14 cellular contexts compared by ENCODE assay signal in genomic region chr3:56818156-56818985, GRCh38.
"Had no signal": no experiment of that assay in that cellular context is flagged by ENCODE, and none has a peak within 500 bp of the region (broad histone marks: within the 10 kb centered on the region; RNA-seq: fewer than 3 reads in every experiment).

No MANE protein-coding gene starts in this region.

- H3K27ac ChIP-seq: brain microvascular endothelial cell, ovary, stomach, thoracic aorta had no signal

- H3K9me3 ChIP-seq: ovary, stomach, thoracic aorta had no signal

- H3K36me3 ChIP-seq: brain microvascular endothelial cell, ovary, stomach, thoracic aorta had no signal

- H3K27me3 ChIP-seq: ovary, stomach had no signal

- H3K9me3 Mint-ChIP-seq: activated naive CD8-positive, alpha-beta T cell treated with anti-CD3 and anti-CD28 coated beads for 36 hours had no signal

- H3K4me3 ChIP-seq: ovary, stomach, thoracic aorta had no signal

- H3K4me3 Mint-ChIP-seq: activated naive CD8-positive, alpha-beta T cell treated with anti-CD3 and anti-CD28 coated beads for 36 hours had no signal

- DNase-seq: activated CD4-positive, alpha-beta T cell treated with anti-CD3 and anti-CD28 coated beads, Interleukin-2, amount 50 U/mL, for 1 hour; activated effector memory CD4-positive, alpha-beta T cell treated with Interleukin-2 at 50 U/mL for 16 hours; activated naive CD8-positive, alpha-beta T cell treated with anti-CD3 and anti-CD28 coated beads for 36 hours; brain microvascular endothelial cell; cortex of kidney; effector CD8-positive, alpha-beta T cell; foreskin fibroblast; kidney glomerular epithelial cell; ovary; stimulated activated CD4-positive, alpha-beta T cell treated with anti-CD3 and anti-CD28 coated beads, Interleukin-1b, Interleukin-23, amount 100 ng/mL, for 48 hours; stomach; T-helper 9 cell had no signal

- ATAC-seq: activated CD4-positive, CD25-positive, alpha-beta regulatory T cell treated with anti-CD3 and anti-CD28 coated beads, Interleukin-2, amount 50 U/mL, for 24 hours had no signal

- H3K27me3 Mint-ChIP-seq: activated naive CD8-positive, alpha-beta T cell treated with anti-CD3 and anti-CD28 coated beads for 36 hours had no signal

- H3K27ac Mint-ChIP-seq: activated naive CD8-positive, alpha-beta T cell treated with anti-CD3 and anti-CD28 coated beads for 36 hours had no signal
